In genomic region chr15:82567661-82568060, GRCh38 we compare ENCODE assay signal across 9 cellular contexts.
"Had no signal": no experiment of that assay in that cellular context is flagged by ENCODE, and none has a peak within 500 bp of the region (broad histone marks: within the 10 kb centered on the region; RNA-seq: fewer than 3 reads in every experiment).

No MANE protein-coding gene starts in this region.

- ATAC-seq: HCT116 had no signal

- H3K9me3 ChIP-seq: HAP-1 had no signal

- H3K9ac ChIP-seq: GM23248 had no signal

- FAIRE-seq: HTR-8/SVneo had no signal

- H3K4me3 ChIP-seq: GM23248, HAP-1 had no signal

- H3K4me3 Mint-ChIP-seq: HFFc6 had no signal

- DNase-seq: GM23248, GOT3, H7, HFFc6, IMR-90, KBM-7 had no signal

- H2AFZ ChIP-seq: GM23248 had no signal

- H3K36me3 ChIP-seq: HAP-1 had no signal

- H3K9me3 Mint-ChIP-seq: HFFc6 had no signal
